10 cellular contexts compared by ENCODE assay signal in genomic region chr20:47336013-47336754, GRCh38. TPM values are rescaled to one million over a fixed set of nuclear protein-coding genes. Genes with fewer than 3 reads are reported as not detected.
DNase-seq lines count a peak whose midpoint lies in the region; ATAC-seq and TF ChIP-seq lines count a peak whose summit lies in the region.
"Had no signal": no experiment of that assay in that cellular context is flagged by ENCODE, and none has a peak within 500 bp of the region (broad histone marks: within the 10 kb centered on the region; RNA-seq: fewer than 3 reads in every experiment).

No MANE protein-coding gene starts in this region.

- DNase-seq in AG08395 (ENCODE audit: low spot score) (peak; percentile 79), SK-MEL-5 (ENCODE audit: low read depth, low spot score) (peak; percentile 99), occipital lobe (lab: John Stamatoyannopoulos, UW) (peak; percentile 80), ecto neural progenitor cell (ENCODE audit: low spot score) (no peak), NCI-H1930 (lab: John Stamatoyannopoulos, UW) (no peak), DMS79 (lab: John Stamatoyannopoulos, UW) (no peak), DMS114 treated with DMSO at 0.1 percent for 48 hours (lab: John Stamatoyannopoulos, UW; ENCODE audit: unreplicated experiment) (no peak)
- DNase-seq: activated naive CD8-positive, alpha-beta T cell treated with anti-CD3 and anti-CD28 coated beads, Interleukin-2, amount 50 U/mL, for 24 hours had no signal

- ATAC-seq in gastroesophageal sphincter = peak; percentile 66
- ATAC-seq: activated naive CD8-positive, alpha-beta T cell treated with anti-CD3 and anti-CD28 coated beads, Interleukin-2, amount 50 U/mL, for 24 hours had no signal

- peak overlapping the region in 1 of 2 donors; percentile 27 for H3K4me3 ChIP-seq in gastroesophageal sphincter

- peaks cover 22 to 100% (median 33%) of the 10 kb centered on the region in 3 donors for H3K4me1 ChIP-seq in gastroesophageal sphincter

- H3K36me3 ChIP-seq in gastroesophageal sphincter = peaks cover 0 to 16% of the 10 kb centered on the region in 2 donors

- no peak for TF ChIP-seq EP300 in gastroesophageal sphincter (IDR thresholded peaks at IDR 0.05)

- H3K27me3 ChIP-seq in gastroesophageal sphincter = no peaks in the 10 kb centered on the region

- in situ Hi-C loops in SK-MEL-5 (cut with HindIII; ENCODE audit: low pct_unique_long_range_greater_than_20kb, low sequenced_read_pairs) = no loop called here

- peak overlapping the region; percentile 92 to 100 (median 96) for H3K27ac ChIP-seq in gastroesophageal sphincter
- H3K27ac ChIP-seq: C4-2B had no signal

- 28 to 35% methylated on average over 6 to 15 of the region's 19 CpGs for WGBS in gastroesophageal sphincter (ENCODE audit: low coverage in 1 of 2), 2 donors

- TF ChIP-seq CTCF in gastroesophageal sphincter (IDR thresholded peaks at IDR 0.05) = no peak

- peak; percentile 33 to 47 for TF ChIP-seq POLR2A in gastroesophageal sphincter (IDR thresholded peaks at IDR 0.05)

- H3K9me3 ChIP-seq in gastroesophageal sphincter = no peaks in the 10 kb centered on the region

RNA-seq across cellular contexts. Expression of gene ZMYND8, which starts 20.3 kb away (rescaled TPM):
- total RNA-seq in SK-MEL-5 (2014; rRNA removed; shearing (Covaris generic)) = 22.1 and 22.8 TPM in 2 replicates
- 31.0 and 40.6 TPM in 2 replicates for polyA plus RNA-seq in SK-MEL-5 (2015; cell fraction: cytosol; rRNA removed)
- 44.9 and 62.9 TPM in 2 replicates for polyA plus RNA-seq in SK-MEL-5 (2015; cell fraction: nucleus; rRNA removed)
- total RNA-seq in gastroesophageal sphincter (10 to 100 TPM; 32.2 to 78.9 (median 54.4) TPM), occipital lobe (58.6 TPM)

Comparison
In these comparisons a context has a peak if more than half of its experiments do, and no peak if none do; other contexts are left out.
1. DNase-seq: peak in AG08395 (single experiment), SK-MEL-5 (single experiment) and occipital lobe (single experiment); none in ecto neural progenitor cell (single experiment), NCI-H1930 (0 of 2), DMS79 (single experiment) and DMS114 treated with DMSO at 0.1 percent for 48 hours (single experiment).